2 cellular contexts compared by ENCODE assay signal in genomic region chr12:109697270-109697553, GRCh38.
TF ChIP-seq lines count a peak whose summit lies in the region.

No MANE protein-coding gene starts in this region.

TF ChIP-seq in SK-N-SH treated with all-trans-retinoic acid at 6 μM for 48 hours, 23 proteins besides CTCF, POLR2A, EP300 and RAD21 (continued from another document):
- no peak for TF ChIP-seq POU6F1 (CRISPR knock-in tag; IDR thresholded peaks at IDR 0.05; ENCODE audit: borderline replicate concordance, low read depth)
- TF ChIP-seq ZNF565 (CRISPR knock-in tag; conservative IDR thresholded peaks at IDR 0.05; ENCODE audit: low read depth), result no peak

TF ChIP-seq in SK-N-SH, 30 proteins besides CTCF, POLR2A, EP300 and RAD21 (continued from another document):
- TF ChIP-seq IRF3 (IDR thresholded peaks at IDR 0.05; ENCODE audit: low read depth, low read length) (no peak), TCF12 (IDR thresholded peaks at IDR 0.05) (no peak), USF2 (IDR thresholded peaks at IDR 0.05; ENCODE audit: borderline replicate concordance, low read depth, low read length) (no peak), GATA2 (CRISPR knock-in tag; IDR thresholded peaks at IDR 0.05) (no peak), PBX3 (IDR thresholded peaks at IDR 0.05) (no peak), MEF2A (IDR thresholded peaks at IDR 0.05; ENCODE audit: borderline replicate concordance, low read depth) (no peak), SIN3A (IDR thresholded peaks at IDR 0.05; ENCODE audit: borderline replicate concordance, low read depth, low read length) (no peak), YY1 (IDR thresholded peaks at IDR 0.05; ENCODE audit: low read depth) (no peak), TAF1 (IDR thresholded peaks at IDR 0.05; ENCODE audit: borderline replicate concordance, low read depth, low read length) (no peak)
- TF ChIP-seq, protein P1, sequence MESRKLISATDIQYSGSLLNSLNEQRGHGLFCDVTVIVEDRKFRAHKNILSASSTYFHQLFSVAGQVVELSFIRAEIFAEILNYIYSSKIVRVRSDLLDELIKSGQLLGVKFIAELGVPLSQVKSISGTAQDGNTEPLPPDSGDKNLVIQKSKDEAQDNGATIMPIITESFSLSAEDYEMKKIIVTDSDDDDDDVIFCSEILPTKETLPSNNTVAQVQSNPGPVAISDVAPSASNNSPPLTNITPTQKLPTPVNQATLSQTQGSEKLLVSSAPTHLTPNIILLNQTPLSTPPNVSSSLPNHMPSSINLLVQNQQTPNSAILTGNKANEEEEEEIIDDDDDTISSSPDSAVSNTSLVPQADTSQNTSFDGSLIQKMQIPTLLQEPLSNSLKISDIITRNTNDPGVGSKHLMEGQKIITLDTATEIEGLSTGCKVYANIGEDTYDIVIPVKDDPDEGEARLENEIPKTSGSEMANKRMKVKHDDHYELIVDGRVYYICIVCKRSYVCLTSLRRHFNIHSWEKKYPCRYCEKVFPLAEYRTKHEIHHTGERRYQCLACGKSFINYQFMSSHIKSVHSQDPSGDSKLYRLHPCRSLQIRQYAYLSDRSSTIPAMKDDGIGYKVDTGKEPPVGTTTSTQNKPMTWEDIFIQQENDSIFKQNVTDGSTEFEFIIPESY (IDR thresholded peaks at IDR 0.05; ENCODE audit: borderline replicate concordance, low read depth), result no peak
